In genomic region chrX:43508694-43509093, GRCh38 we compare ENCODE assay signal across 33 cellular contexts.
"Had no signal": no experiment of that assay in that cellular context is flagged by ENCODE, and none has a peak within 500 bp of the region (broad histone marks: within the 10 kb centered on the region; RNA-seq: fewer than 3 reads in every experiment).

No MANE protein-coding gene starts in this region.

- H3K27me3 ChIP-seq: body of pancreas, brain microvascular endothelial cell had no signal

- FAIRE-seq: astrocyte, TTC549 had no signal

- H3K27ac ChIP-seq: adrenal gland, body of pancreas, brain microvascular endothelial cell, breast epithelium, VCaP had no signal

- H3K4me3 ChIP-seq: adrenal gland, body of pancreas, breast epithelium had no signal

- H3K9me3 ChIP-seq: adrenal gland, body of pancreas, breast epithelium had no signal

- H3K36me3 ChIP-seq: adrenal gland, brain microvascular endothelial cell, breast epithelium had no signal

- H3K4me1 ChIP-seq: adrenal gland, body of pancreas, breast epithelium had no signal

- DNase-seq: activated B cell treated with CpG ODN at 0.5 μM for 24 hours; activated CD4-positive, alpha-beta memory T cell treated with anti-CD3 and anti-CD28 coated beads for 36 hours; activated CD4-positive, alpha-beta T cell treated with anti-CD3 and anti-CD28 coated beads for 4 hours; activated CD4-positive, alpha-beta T cell treated with anti-CD3 and anti-CD28 coated beads, Interleukin-2, amount 10 ng/mL, durations not matched to agents 24 days and 14 days; activated CD4-positive, alpha-beta T cell treated with anti-CD3 and anti-CD28 coated beads, Interleukin-2, amount 50 U/mL, for 1 hour; activated CD4-positive, alpha-beta T cell treated with anti-CD3 and anti-CD28 coated beads, Interleukin-2, amount 50 U/mL, for 4 hours; activated CD4-positive, CD25-positive, alpha-beta regulatory T cell treated with anti-CD3 and anti-CD28 coated beads, Interleukin-2, amount 50 U/mL, for 72 hours; activated CD8-positive, alpha-beta memory T cell treated with anti-CD3 and anti-CD28 coated beads, Interleukin-2, amount 50 U/mL, for 4 hours; activated CD8-positive, alpha-beta T cell treated with anti-CD3 and anti-CD28 coated beads for 36 hours; activated effector memory CD4-positive, alpha-beta T cell treated with anti-CD3 and anti-CD28 coated beads, Interleukin-2, amount 50 U/mL, for 16 hours; activated gamma-delta T cell treated with Interleukin-2 at 50 U/mL for 16 hours; activated naive CD4-positive, alpha-beta T cell; activated naive CD4-positive, alpha-beta T cell treated with anti-CD3 and anti-CD28 coated beads for 36 hours; activated naive CD4-positive, alpha-beta T cell treated with anti-CD3 and anti-CD28 coated beads, Interleukin-2, amount 50 U/mL, for 16 hours; activated naive CD8-positive, alpha-beta T cell treated with anti-CD3 and anti-CD28 coated beads for 36 hours; activated T-cell treated with anti-CD3 and anti-CD28 coated beads for 4 hours; activated T-cell treated with anti-CD3 and anti-CD28 coated beads, Interleukin-2, amount 50 U/mL, for 1 hour; activated T-cell treated with anti-CD3 and anti-CD28 coated beads, Interleukin-2, amount 50 U/mL, for 4 hours; activated T-cell treated with anti-CD3 and anti-CD28 coated beads, Interleukin-2, amount 50 U/mL, for 72 hours; adrenal gland; amniotic stem cell; aorta; body of pancreas; brain microvascular endothelial cell; central memory CD4-positive, alpha-beta T cell; T-helper 2 cell; T-helper 9 cell had no signal

- ATAC-seq: activated CD8-positive, alpha-beta T cell treated with anti-CD3 and anti-CD28 coated beads for 36 hours; activated naive CD4-positive, alpha-beta T cell treated with anti-CD3 and anti-CD28 coated beads, Interleukin-2, amount 50 U/mL, for 72 hours; activated T-cell treated with anti-CD3 and anti-CD28 coated beads, Interleukin-2, amount 50 U/mL, for 4 hours; activated T-cell treated with anti-CD3 and anti-CD28 coated beads, Interleukin-2, amount 50 U/mL, for 72 hours; activated T-helper 17 cell treated with anti-CD3 and anti-CD28 coated beads, Interleukin-2, amount 50 U/mL, for 72 hours; body of pancreas had no signal
